In the genomic region with DNA sequence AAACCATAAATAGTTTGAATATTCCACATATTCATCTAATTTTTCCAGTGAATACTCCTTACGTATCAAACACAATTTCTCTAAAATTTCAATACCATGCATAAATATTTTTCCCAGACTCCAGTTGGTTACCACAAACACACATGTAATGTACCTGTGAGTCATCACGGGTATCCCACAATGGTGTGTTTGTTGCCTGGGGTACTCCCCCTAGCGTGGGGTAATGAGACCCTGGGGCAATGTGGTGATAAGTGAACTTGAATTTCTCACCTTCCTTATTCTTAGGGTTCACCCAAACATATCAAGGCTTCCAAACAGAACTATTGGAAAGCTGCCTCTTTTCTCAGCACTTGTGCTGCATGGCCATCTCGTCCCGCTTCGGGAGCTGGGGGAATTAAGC, we compare ENCODE assay signal across 21 cellular contexts.
"Had no signal": no experiment of that assay in that cellular context is flagged by ENCODE, and none has a peak within 500 bp of the region (broad histone marks: within the 10 kb centered on the region; RNA-seq: fewer than 3 reads in every experiment).

No MANE protein-coding gene starts in this region.

- H3K27me3 Mint-ChIP-seq: activated B cell treated with CpG ODN at 0.5 μM for 24 hours; activated CD4-positive, alpha-beta T cell treated with anti-CD3 and anti-CD28 coated beads for 36 hours; activated naive CD8-positive, alpha-beta T cell treated with anti-CD3 and anti-CD28 coated beads, Interleukin-2, amount 10 ng/mL, durations not matched to agents 7 days and 5 days; progenitor cell of endocrine pancreas had no signal

- H3K9me3 Mint-ChIP-seq: activated B cell treated with CpG ODN at 0.5 μM for 24 hours; activated naive CD4-positive, alpha-beta T cell treated with anti-CD3 and anti-CD28 coated beads for 36 hours; activated naive CD8-positive, alpha-beta T cell treated with anti-CD3 and anti-CD28 coated beads, Interleukin-2, amount 10 ng/mL, durations not matched to agents 7 days and 5 days; nephron progenitor cell; T-helper 2 cell treated with Interferon-gamma antibody and Interleukin-4, amounts not matched to agents 5 μg/mL and 100 μg/mL, for 36 hours had no signal

- H3K4me1 Mint-ChIP-seq: activated CD4-positive, alpha-beta T cell treated with anti-CD3 and anti-CD28 coated beads for 36 hours; activated naive CD8-positive, alpha-beta T cell treated with anti-CD3 and anti-CD28 coated beads, Interleukin-2, amount 10 ng/mL, durations not matched to agents 7 days and 5 days; nephron progenitor cell had no signal

- FAIRE-seq: astrocyte, endothelial cell of umbilical vein, frontal cortex had no signal

- H3K4me3 Mint-ChIP-seq: activated B cell treated with CpG ODN at 0.5 μM for 24 hours; activated CD4-positive, alpha-beta T cell treated with anti-CD3 and anti-CD28 coated beads for 36 hours; activated naive CD4-positive, alpha-beta T cell treated with anti-CD3 and anti-CD28 coated beads for 36 hours; activated naive CD8-positive, alpha-beta T cell treated with anti-CD3 and anti-CD28 coated beads, Interleukin-2, amount 10 ng/mL, durations not matched to agents 7 days and 5 days; nephron progenitor cell; T-helper 2 cell treated with Interferon-gamma antibody and Interleukin-4, amounts not matched to agents 5 μg/mL and 100 μg/mL, for 36 hours had no signal

- H3K27ac Mint-ChIP-seq: activated B cell treated with CpG ODN at 0.5 μM for 24 hours; activated CD4-positive, alpha-beta T cell treated with anti-CD3 and anti-CD28 coated beads for 36 hours; activated naive CD4-positive, alpha-beta T cell treated with anti-CD3 and anti-CD28 coated beads for 36 hours; activated naive CD8-positive, alpha-beta T cell treated with anti-CD3 and anti-CD28 coated beads, Interleukin-2, amount 10 ng/mL, durations not matched to agents 7 days and 5 days; nephron progenitor cell; progenitor cell of endocrine pancreas; T-helper 2 cell treated with Interferon-gamma antibody and Interleukin-4, amounts not matched to agents 5 μg/mL and 100 μg/mL, for 36 hours had no signal

- ATAC-seq: activated CD4-positive, alpha-beta T cell treated with anti-CD3 and anti-CD28 coated beads for 36 hours; left ventricle myocardium superior; right lobe of liver had no signal

- DNase-seq: activated B cell treated with CpG ODN at 0.5 μM for 24 hours; activated CD4-positive, alpha-beta T cell treated with anti-CD3 and anti-CD28 coated beads for 36 hours; activated CD8-positive, alpha-beta memory T cell treated with anti-CD3 and anti-CD28 coated beads for 24 hours; activated effector memory CD4-positive, alpha-beta T cell treated with Interleukin-2 at 50 U/mL for 16 hours; activated naive CD4-positive, alpha-beta T cell treated with anti-CD3 and anti-CD28 coated beads for 36 hours; activated naive CD8-positive, alpha-beta T cell treated with anti-CD3 and anti-CD28 coated beads, Interleukin-2, amount 10 ng/mL, durations not matched to agents 7 days and 5 days; amniotic stem cell; central memory CD4-positive, alpha-beta T cell; islet precursor cell; left ventricle myocardium superior; nephron progenitor cell; ovary; right lobe of liver; stimulated activated CD4-positive, alpha-beta T cell treated with anti-CD3 and anti-CD28 coated beads, Interleukin-2, amount 100 ng/mL, for 48 hours; T-helper 1 cell; tibial artery had no signal
